ENCODE assay signal across 8 cellular contexts in the genomic region with DNA sequence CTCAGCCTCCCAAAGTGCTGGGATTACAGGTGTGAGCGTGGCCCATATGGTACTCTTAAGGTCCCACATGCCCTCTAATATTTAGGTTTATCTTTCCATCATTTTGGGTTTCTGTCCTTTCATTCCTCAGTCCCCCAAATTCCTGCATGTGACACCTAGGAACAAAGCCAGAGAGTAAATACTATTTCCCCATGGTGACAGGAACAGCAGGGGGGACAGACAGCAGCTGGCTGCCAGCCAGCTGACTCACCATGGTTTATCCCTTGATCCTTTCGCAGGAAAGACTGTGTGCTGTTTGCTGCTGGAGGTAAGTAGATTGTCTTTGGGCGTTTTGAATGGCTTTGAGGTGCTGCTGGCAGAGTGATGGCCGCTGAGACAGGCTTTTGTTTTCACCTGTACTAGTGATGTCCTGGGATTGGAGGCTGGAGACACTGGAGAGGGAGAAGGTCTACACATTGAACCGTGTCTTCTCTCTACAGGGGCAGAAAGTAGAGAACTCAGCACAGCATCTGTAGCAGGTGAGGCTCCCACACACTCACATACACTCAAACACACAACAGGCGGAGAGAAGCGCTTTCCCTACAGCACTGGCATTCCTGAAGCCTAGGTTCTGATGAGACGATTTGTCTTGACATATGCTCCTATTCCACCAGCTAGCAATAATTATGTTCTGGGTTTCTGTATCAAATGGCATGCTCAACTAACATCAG.
DNase-seq lines count a peak whose midpoint lies in the region; TF ChIP-seq lines count a peak whose summit lies in the region.
"Had no signal": no experiment of that assay in that cellular context is flagged by ENCODE, and none has a peak within 500 bp of the region (broad histone marks: within the 10 kb centered on the region; RNA-seq: fewer than 3 reads in every experiment).

No MANE protein-coding gene starts in this region.

- no peak overlapping the region for H2BK120ac ChIP-seq in H9 (ENCODE audit: low read depth, low read length, poor library complexity, severe bottlenecking)

- no peaks in the 10 kb centered on the region for H3K23me2 ChIP-seq in H9 (ENCODE audit: insufficient read length, low read depth, low read length, poor library complexity, severe bottlenecking)

- H2BK5ac ChIP-seq in H9 (ENCODE audit: insufficient read length, low read length): no peak overlapping the region

- H2BK12ac ChIP-seq in H9 (ENCODE audit: insufficient read length, low read depth, low read length): no peak overlapping the region

- H4K5ac ChIP-seq in H9 (ENCODE audit: insufficient read length, low read depth, low read length): no peak overlapping the region

- no peaks in the 10 kb centered on the region for H3K79me1 ChIP-seq in H9 (ENCODE audit: insufficient read depth, low read depth, low read length, poor library complexity, severe bottlenecking)

- TF ChIP-seq CTCF in H9 (conservative IDR thresholded peaks at IDR 0.05): no peak
- TF ChIP-seq CTCF in adrenal gland (IDR thresholded peaks at IDR 0.05): no peak
- TF ChIP-seq CTCF in ascending aorta (IDR thresholded peaks at IDR 0.05): no peak

- H3K9me3 ChIP-seq in H9 (ENCODE audit: control insufficient read depth, low read depth, low read length) (no peaks in the 10 kb centered on the region), adrenal gland (replicated peaks in 1 of 3) (no peaks in the 10 kb centered on the region), ascending aorta (no peaks in the 10 kb centered on the region)

- H3K4me3 Mint-ChIP-seq in H9: no peak overlapping the region
- H3K4me3 Mint-ChIP-seq: activated T-helper 1 cell treated with anti-CD3 and anti-CD28 coated beads, Interleukin-12 subunit alpha, Interleukin-12 subunit beta, Interleukin-2, Interleukin-4 antibody, amounts not matched to agents 30 ng/mL and 10 ng/mL and 1 ng/mL, durations not matched to agents 14 hours and 24 hours and 36 hours had no signal

- H3K23ac ChIP-seq in H9 (ENCODE audit: insufficient read length, low read depth, low read length): no peak overlapping the region

- no peak overlapping the region for H3K4ac ChIP-seq in H9 (ENCODE audit: low read depth, low read length)

- H4K8ac ChIP-seq in H9 (replicated peaks; ENCODE audit: insufficient read length, low read depth, low read length): no peak overlapping the region

- H3K4me1 ChIP-seq in H9 (ENCODE audit: insufficient read depth, low read length) (peaks cover 11% of the 10 kb centered on the region), adrenal gland (replicated peaks in 1 of 2) (peaks cover 0 to 5% of the 10 kb centered on the region in 2 donors), ascending aorta (no peaks in the 10 kb centered on the region)

- H4K20me1 ChIP-seq in H9 (ENCODE audit: control insufficient read depth, insufficient read depth, insufficient read length): no peaks in the 10 kb centered on the region

- no peak overlapping the region for H3K9ac ChIP-seq in H9 (ENCODE audit: extremely low read depth, insufficient read length, low read length)

- no peak for TF ChIP-seq POLR2A in adrenal gland (IDR thresholded peaks at IDR 0.05)

- no peaks in the 10 kb centered on the region for H3K79me2 ChIP-seq in H9 (ENCODE audit: insufficient read depth, low read length)

- DNase-seq in H9: peak; percentile 76
- peak; percentile 82 for DNase-seq in NCI-H2107 (lab: John Stamatoyannopoulos, UW)
- DNase-seq in adrenal gland: peak in 5 of 7 donors; percentile 43 to 73 (median 50)
- DNase-seq in renal cortical epithelial cell (ENCODE audit: low read depth): peak; percentile 46
- no peak for DNase-seq in ascending aorta (ENCODE audit: low spot score in 2 of 2)
- no peak for DNase-seq in NCI-H526 treated with DMSO at 0.1 percent for 48 hours (lab: John Stamatoyannopoulos, UW)
- DNase-seq in amniotic stem cell (lab: John Stamatoyannopoulos, UW): no peak

- intact Hi-C loops in adrenal gland (cut with DNase I): no loop called here
- intact Hi-C loops in ascending aorta (cut with DNase I): no loop called here

- peaks cover 26 to 27% of the 10 kb centered on the region in 2 experiments for H3K4me1 Mint-ChIP-seq in H9

- H2BK15ac ChIP-seq in H9 (ENCODE audit: low read depth, low read length): no peak overlapping the region

- H3K4me3 ChIP-seq in adrenal gland (no peak overlapping the region), ascending aorta (no peak overlapping the region)

- no peak overlapping the region for H2AK5ac ChIP-seq in H9 (ENCODE audit: insufficient read length, low read length)

- H3K56ac ChIP-seq in H9 (ENCODE audit: insufficient read length, low read depth, low read length): no peak overlapping the region

- WGBS in H9 (ENCODE audit: extremely low coverage, insufficient read length, low lambda C conversion rate): no CpG with 5 or more reads among the region's 8 CpGs
- 63 to 83% (median 76%) methylated on average over 7 to 8 of the region's 8 CpGs for WGBS in adrenal gland, 4 donors

- H2AFZ ChIP-seq in H9 (ENCODE audit: low read length): no peak overlapping the region

- no peak overlapping the region for H3K4me2 ChIP-seq in H9 (ENCODE audit: insufficient read depth, insufficient read length, low read length)

- peaks cover 4 to 28% (median 27%) of the 10 kb centered on the region in 3 experiments; a peak in 6 of 7 replicates for H3K36me3 Mint-ChIP-seq in H9 (ENCODE audit: insufficient read depth in 1 of 3, low read depth in 3 of 3)

- H3K18ac ChIP-seq in H9 (ENCODE audit: insufficient read length, low read depth, low read length): no peak overlapping the region

- H4K91ac ChIP-seq in H9 (ENCODE audit: insufficient read length, low read depth, low read length): no peak overlapping the region

- no peak overlapping the region for H3T11ph ChIP-seq in H9 (ENCODE audit: low read length)

- H3K27me3 ChIP-seq in H9 (ENCODE audit: insufficient read depth, low read length): no peaks in the 10 kb centered on the region
- H3K27me3 ChIP-seq in adrenal gland: no peaks in the 10 kb centered on the region
- H3K27me3 ChIP-seq in ascending aorta: no peaks in the 10 kb centered on the region

- no peaks in the 10 kb centered on the region for H3K9me3 Mint-ChIP-seq in H9
- H3K9me3 Mint-ChIP-seq: activated T-helper 1 cell treated with anti-CD3 and anti-CD28 coated beads, Interleukin-12 subunit alpha, Interleukin-12 subunit beta, Interleukin-2, Interleukin-4 antibody, amounts not matched to agents 30 ng/mL and 10 ng/mL and 1 ng/mL, durations not matched to agents 14 hours and 24 hours and 36 hours had no signal

- H3K36me3 ChIP-seq in adrenal gland (replicated peaks in 1 of 2): no peaks in the 10 kb centered on the region
- H3K36me3 ChIP-seq in ascending aorta: peaks cover 7 to 32% of the 10 kb centered on the region in 2 donors

- no peak overlapping the region for H3K14ac ChIP-seq in H9 (ENCODE audit: insufficient read depth, low read length)

- no peaks in the 10 kb centered on the region for H3K27me3 Mint-ChIP-seq in H9 (ENCODE audit: low read depth)

- no peak overlapping the region for H2BK20ac ChIP-seq in H9 (ENCODE audit: low read depth, low read length, poor library complexity, severe bottlenecking)

- peak overlapping the region; percentile 63 to 86 (median 69); a peak in 6 of 7 replicates for H3K27ac Mint-ChIP-seq in H9
- H3K27ac Mint-ChIP-seq: activated T-helper 1 cell treated with anti-CD3 and anti-CD28 coated beads, Interleukin-12 subunit alpha, Interleukin-12 subunit beta, Interleukin-2, Interleukin-4 antibody, amounts not matched to agents 30 ng/mL and 10 ng/mL and 1 ng/mL, durations not matched to agents 14 hours and 24 hours and 36 hours had no signal

- H3K27ac ChIP-seq in H9 (ENCODE audit: insufficient read length, low read depth, low read length) (no peak overlapping the region), adrenal gland (no peak overlapping the region), ascending aorta (no peak overlapping the region)

Comparison
In these comparisons a context has a peak if more than half of its experiments do, and no peak if none do; other contexts are left out.
1. DNase-seq: peak in H9 (single experiment), NCI-H2107 (single experiment), adrenal gland (5 of 7) and renal cortical epithelial cell (single experiment); none in ascending aorta (0 of 2), NCI-H526 treated with DMSO at 0.1 percent for 48 hours (single experiment) and amniotic stem cell (single experiment).